2 cellular contexts compared by ENCODE assay signal in the genomic region with DNA sequence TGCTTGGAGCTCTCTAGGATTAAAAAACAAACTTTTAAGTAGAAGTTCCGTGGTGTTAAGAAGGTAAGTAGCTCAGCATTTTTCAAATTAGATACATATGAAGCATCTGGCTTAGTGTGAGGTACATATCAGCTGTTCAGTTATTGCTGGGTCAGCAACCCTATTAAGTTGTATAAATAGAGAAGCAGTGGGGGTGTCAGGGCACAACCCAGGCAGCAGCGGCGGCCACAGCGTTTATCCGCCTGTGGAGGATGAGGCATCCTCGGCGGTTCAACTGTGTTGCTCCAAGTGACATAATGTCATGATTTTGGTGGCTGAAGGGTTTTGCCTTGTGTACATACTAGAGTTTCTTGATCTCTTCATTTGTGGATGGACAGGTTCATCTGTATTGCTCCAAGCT.
TF ChIP-seq lines count a peak whose summit lies in the region.

No MANE protein-coding gene starts in this region.

TF ChIP-seq in A549, 52 proteins besides CTCF, POLR2A, EP300 and RAD21:
- TF ChIP-seq TP53 (CRISPR knock-in tag; IDR thresholded peaks at IDR 0.05) (no peak), MAFK (IDR thresholded peaks at IDR 0.05; ENCODE audit: partially characterized antibody) (peak; percentile 58)
TF ChIP-seq in A549: peak in this region for 1.

TF ChIP-seq in K562, 482 proteins besides CTCF, POLR2A, EP300 and RAD21:
- no peak for TF ChIP-seq NBN (IDR thresholded peaks at IDR 0.05; ENCODE audit: low read depth)
- peak; percentile 67 for TF ChIP-seq ZNF316 (IDR thresholded peaks at IDR 0.05)
- no peak for TF ChIP-seq ZNF121 (CRISPR knock-in tag; conservative IDR thresholded peaks at IDR 0.05)
- peak; percentile 21; the same call in 1 of the 2 replicates for TF ChIP-seq MAFF (IDR thresholded peaks at IDR 0.05; ENCODE audit: low read length)
- no peak for TF ChIP-seq ZNF717 (CRISPR knock-in tag; IDR thresholded peaks at IDR 0.05)
- TF ChIP-seq MAFG (tag; conservative IDR thresholded peaks at IDR 0.05), result peak; percentile 44
- no peak for TF ChIP-seq JUNB (CRISPR knock-in tag; conservative IDR thresholded peaks at IDR 0.05)
- TF ChIP-seq ETV1 (tag; conservative IDR thresholded peaks at IDR 0.05; ENCODE audit: low read depth), result no peak
- peak; percentile 64 for TF ChIP-seq C11orf30 (IDR thresholded peaks at IDR 0.05; ENCODE audit: low read depth)
- no peak for TF ChIP-seq SNAPC5 (CRISPR knock-in tag; IDR thresholded peaks at IDR 0.05)
TF ChIP-seq in K562: peak in this region for 4.
